7 cellular contexts compared by ENCODE assay signal in the genomic region with DNA sequence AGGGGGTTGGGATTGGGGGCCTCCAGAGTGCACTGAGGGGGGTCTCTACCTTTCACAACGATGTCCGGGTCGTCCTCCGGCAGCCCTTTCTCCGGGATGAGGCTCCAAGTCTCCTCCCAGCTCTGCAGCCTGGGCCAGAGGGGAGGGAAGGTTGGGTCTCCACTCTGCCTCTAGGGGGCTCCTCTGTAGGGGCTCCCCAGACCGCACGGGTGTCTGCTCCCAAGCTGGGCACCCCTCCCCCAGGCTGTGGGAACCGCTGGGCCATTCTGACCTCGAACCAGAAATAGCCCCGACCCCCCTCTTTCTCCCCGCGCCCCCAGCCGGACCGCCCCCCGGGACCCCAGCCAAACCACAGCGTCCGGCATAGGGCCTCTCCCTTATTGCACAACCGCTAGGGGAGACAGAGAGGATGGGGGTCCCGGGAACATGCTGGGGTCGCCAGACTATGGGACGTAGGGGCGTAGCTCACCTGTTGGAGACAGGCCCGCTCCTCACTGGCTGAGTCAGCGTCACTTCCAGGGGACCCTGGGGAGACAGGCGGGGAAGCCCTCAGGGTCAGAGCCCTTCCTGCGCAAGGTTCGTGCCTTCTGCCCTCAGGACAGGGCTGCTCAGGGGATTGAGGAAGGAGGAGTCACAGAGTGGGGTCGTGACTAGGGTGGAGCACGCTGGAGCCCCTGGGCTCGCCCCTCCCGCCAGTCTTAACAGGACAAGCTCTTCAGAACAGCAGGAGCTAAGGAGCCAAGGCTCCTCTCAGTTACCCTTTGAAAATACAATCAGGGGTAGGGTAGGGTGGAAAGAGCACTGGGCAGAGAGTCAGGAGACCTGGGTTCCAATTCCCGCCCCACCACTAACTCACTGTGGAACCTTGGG. TPM values are rescaled to one million over a fixed set of nuclear protein-coding genes. Genes with fewer than 3 reads are reported as not detected.
DNase-seq lines count a peak whose midpoint lies in the region; ATAC-seq and TF ChIP-seq lines count a peak whose summit lies in the region.

No MANE protein-coding gene starts in this region.

- H3K79me2 ChIP-seq in Karpas-422 (ENCODE audit: low read length): no peaks in the 10 kb centered on the region

- no peaks in the 10 kb centered on the region for H3K27me3 ChIP-seq in Karpas-422 (ENCODE audit: low read length)
- H3K27me3 ChIP-seq in subcutaneous abdominal adipose tissue (ENCODE audit: control insufficient read depth in 5 of 5, insufficient read depth in 4 of 5, low read length in 5 of 5): no peaks in the 10 kb centered on the region

- H3K9ac ChIP-seq in ES-I3 (ENCODE audit: low read depth, low read length) (peak overlapping the region; percentile 43; the same call in 1 of the 2 replicates), Karpas-422 (ENCODE audit: low read length) (no peak overlapping the region), subcutaneous abdominal adipose tissue (ENCODE audit: low read length in 5 of 5) (peak overlapping the region in 4 of 5 donors; percentile 42 to 87 (median 72))

- peaks cover 10% of the 10 kb centered on the region; the same call in 1 of the 2 replicates for H3K4me1 ChIP-seq in ES-I3 (ENCODE audit: insufficient read depth, low read length)
- H3K4me1 ChIP-seq in Karpas-422 (ENCODE audit: low read length): peaks cover 42% of the 10 kb centered on the region
- H3K4me1 ChIP-seq in subcutaneous abdominal adipose tissue (ENCODE audit: control insufficient read depth in 5 of 5, insufficient read depth in 5 of 5, low read length in 5 of 5): peaks cover 5 to 66% (median 53%) of the 10 kb centered on the region in 5 donors

- DNase-seq in Karpas-422 (peak; percentile 75), astrocyte of the spinal cord (ENCODE audit: low read depth, low spot score) (peak; percentile 62), iPS-NIHi7 (ENCODE audit: extremely low spot score) (peak; percentile 67), NCI-H1048 (lab: John Stamatoyannopoulos, UW) (no peak)

- H3K4me2 ChIP-seq in Karpas-422 (ENCODE audit: low read depth, low read length, poor library complexity, severe bottlenecking): peak overlapping the region; percentile 60

- H3K36me3 ChIP-seq in ES-I3 (ENCODE audit: insufficient read depth, low read length) (no peaks in the 10 kb centered on the region), Karpas-422 (ENCODE audit: insufficient read depth, low read length) (no peaks in the 10 kb centered on the region), subcutaneous abdominal adipose tissue (ENCODE audit: control insufficient read depth in 5 of 5, insufficient read depth in 5 of 5, low read length in 5 of 5) (peaks cover 0 to 46% (median 40%) of the 10 kb centered on the region in 5 donors)

- peak; percentile 68 for TF ChIP-seq CTCF in astrocyte of the spinal cord (IDR thresholded peaks at IDR 0.05; ENCODE audit: low read depth, low read length)

- H2AFZ ChIP-seq in Karpas-422 (ENCODE audit: low read length): no peak overlapping the region

- ATAC-seq in GM21576 (IDR thresholded peaks at IDR 0.05; ENCODE audit: unreplicated experiment): no peak

- H3K9me2 ChIP-seq in Karpas-422 (replicated peaks; ENCODE audit: insufficient read depth, low read length): no peaks in the 10 kb centered on the region

- H3K9me3 ChIP-seq in ES-I3 (ENCODE audit: control insufficient read depth, insufficient read depth, low read length) (no peaks in the 10 kb centered on the region), Karpas-422 (ENCODE audit: low read length) (no peaks in the 10 kb centered on the region), subcutaneous abdominal adipose tissue (ENCODE audit: control insufficient read depth in 5 of 5, low read length in 5 of 5) (no peaks in the 10 kb centered on the region)

- H3K4me3 ChIP-seq in Karpas-422 (ENCODE audit: low read length) (peak overlapping the region; percentile 30; the same call in 1 of the 2 replicates), astrocyte of the spinal cord (ENCODE audit: low read depth, low read length) (peak overlapping the region; percentile 81), subcutaneous abdominal adipose tissue (ENCODE audit: low read depth in 1 of 5, low read length in 5 of 5) (peak overlapping the region; percentile 84 to 96 (median 94))

- peaks cover 8% of the 10 kb centered on the region; the same call in 1 of the 2 replicates for H4K20me1 ChIP-seq in Karpas-422 (ENCODE audit: insufficient read depth, low read depth, low read length)

- in situ Hi-C loops in astrocyte of the spinal cord (cut with HindIII; ENCODE audit: low sequenced_read_pairs): no loop called here

- no peak overlapping the region for H3K27ac ChIP-seq in Karpas-422 (ENCODE audit: low read length)
- peak overlapping the region; percentile 76 for H3K27ac ChIP-seq in subcutaneous abdominal adipose tissue (ENCODE audit: low read depth, low read length)

RNA-seq across cellular contexts. Expression of a gene that starts 2.7 kb away (rescaled TPM):
- 6.7 and 7.0 TPM in 2 replicates for total RNA-seq in Karpas-422 (2014; rRNA removed; shearing (Covaris generic); ENCODE audit: low replicate concordance)

RNA-seq across cellular contexts. Expression of a gene that starts 7.5 kb away (rescaled TPM):
- 0.22 TPM in 1 of 2 replicates, not detected in the other for total RNA-seq in Karpas-422 (2014; rRNA removed; shearing (Covaris generic); ENCODE audit: low replicate concordance)

RNA-seq across cellular contexts. Expression of a gene that starts 8.2 kb away (rescaled TPM):
- 0.19 and 0.65 TPM in 2 replicates for total RNA-seq in Karpas-422 (2014; rRNA removed; shearing (Covaris generic); ENCODE audit: low replicate concordance)

RNA-seq across cellular contexts. Expression of a gene that starts 15.0 kb away (rescaled TPM):
- 15.3 and 17.5 TPM in 2 replicates for total RNA-seq in Karpas-422 (2014; rRNA removed; shearing (Covaris generic); ENCODE audit: low replicate concordance)

Comparison
In these comparisons a context has a peak if more than half of its experiments do, and no peak if none do; other contexts are left out.
1. H3K4me3 ChIP-seq: peak in every context shown above with its lines; median percentile 94 in subcutaneous abdominal adipose tissue; 81 in astrocyte of the spinal cord; 30 in Karpas-422.